ENCODE assay signal across 1 cellular context in genomic region chr17:57997085-57997809, GRCh38.
TF ChIP-seq lines count a peak whose summit lies in the region.

No MANE protein-coding gene starts in this region.

TF ChIP-seq in HepG2, 621 proteins besides CTCF, POLR2A, EP300 and RAD21:
- TF ChIP-seq HOXA3 (CRISPR knock-in tag; IDR thresholded peaks at IDR 0.05): no peak
- TF ChIP-seq MAFF (IDR thresholded peaks at IDR 0.05; ENCODE audit: low read depth, low read length): peak; percentile 76
- no peak for TF ChIP-seq NCOA1 (CRISPR knock-in tag; IDR thresholded peaks at IDR 0.05)
- peak; percentile 43 for TF ChIP-seq POLR2AphosphoS2 (IDR thresholded peaks at IDR 0.05; ENCODE audit: low read depth, low read length)
- TF ChIP-seq KLF13 (CRISPR knock-in tag; IDR thresholded peaks at IDR 0.05): no peak
- no peak for TF ChIP-seq RBM22 (optimal IDR thresholded peaks at IDR 0.05; ENCODE audit: low read length)
- TF ChIP-seq ZNF704 (CRISPR knock-in tag; IDR thresholded peaks at IDR 0.05; ENCODE audit: borderline replicate concordance): no peak
- TF ChIP-seq ZNF326 (CRISPR knock-in tag; IDR thresholded peaks at IDR 0.05; ENCODE audit: borderline replicate concordance): no peak
- TF ChIP-seq ZSCAN12 (CRISPR knock-in tag; IDR thresholded peaks at IDR 0.05): no peak
- no peak for TF ChIP-seq ZNF510 (CRISPR knock-in tag; IDR thresholded peaks at IDR 0.05; ENCODE audit: low read depth)
- no peak for TF ChIP-seq RFX1 (IDR thresholded peaks at IDR 0.05)
- no peak for TF ChIP-seq FOXM1 (CRISPR knock-in tag; IDR thresholded peaks at IDR 0.05)
- no peak for TF ChIP-seq ZFX (CRISPR knock-in tag; IDR thresholded peaks at IDR 0.05; ENCODE audit: low read depth)
- TF ChIP-seq PRDM15 (CRISPR knock-in tag; IDR thresholded peaks at IDR 0.05): no peak
- TF ChIP-seq ZNF12 (CRISPR knock-in tag; IDR thresholded peaks at IDR 0.05): no peak
- TF ChIP-seq JUND (CRISPR knock-in tag; IDR thresholded peaks at IDR 0.05): no peak
- peak; percentile 29 for TF ChIP-seq RBFOX2 (IDR thresholded peaks at IDR 0.05; ENCODE audit: low read depth, low read length)
- no peak for TF ChIP-seq SRSF1 (optimal IDR thresholded peaks at IDR 0.05; ENCODE audit: low read depth, low read length)
- no peak for TF ChIP-seq ZNF790 (CRISPR knock-in tag; IDR thresholded peaks at IDR 0.05; ENCODE audit: borderline replicate concordance)
- TF ChIP-seq MAFK (conservative IDR thresholded peaks at IDR 0.05 in 1 of 2, IDR thresholded peaks at IDR 0.05 in 1 of 2; ENCODE audit: low read length in 2 of 2): peak; percentile 82 to 86
- no peak for TF ChIP-seq MAX (IDR thresholded peaks at IDR 0.05)
- TF ChIP-seq MIER3 (CRISPR knock-in tag; IDR thresholded peaks at IDR 0.05; ENCODE audit: borderline replicate concordance): no peak
- TF ChIP-seq ZNF317 (CRISPR knock-in tag; IDR thresholded peaks at IDR 0.05): no peak
- no peak for TF ChIP-seq NR1H2 (CRISPR knock-in tag; IDR thresholded peaks at IDR 0.05; ENCODE audit: borderline replicate concordance, low read depth)
- peak; percentile 61; the same call in 1 of the 2 replicates for TF ChIP-seq PAF1 (CRISPR knock-in tag; IDR thresholded peaks at IDR 0.05)
- no peak for TF ChIP-seq MTF2 (CRISPR knock-in tag; IDR thresholded peaks at IDR 0.05; ENCODE audit: borderline replicate concordance)
- TF ChIP-seq ZNF563 (CRISPR knock-in tag; IDR thresholded peaks at IDR 0.05): no peak
- TF ChIP-seq SNAI1 (CRISPR knock-in tag; IDR thresholded peaks at IDR 0.05; ENCODE audit: borderline replicate concordance): no peak
- TF ChIP-seq KDM2A (CRISPR knock-in tag; IDR thresholded peaks at IDR 0.05; ENCODE audit: borderline replicate concordance, low read depth): no peak
- no peak for TF ChIP-seq ZNF281 (CRISPR knock-in tag; IDR thresholded peaks at IDR 0.05; ENCODE audit: borderline replicate concordance)
- TF ChIP-seq AGO2 (optimal IDR thresholded peaks at IDR 0.05; ENCODE audit: low read depth, low read length): peak; percentile 53
- TF ChIP-seq ZNF256 (CRISPR knock-in tag; conservative IDR thresholded peaks at IDR 0.05): no peak
